ENCODE assay signal across 22 cellular contexts in the genomic region with DNA sequence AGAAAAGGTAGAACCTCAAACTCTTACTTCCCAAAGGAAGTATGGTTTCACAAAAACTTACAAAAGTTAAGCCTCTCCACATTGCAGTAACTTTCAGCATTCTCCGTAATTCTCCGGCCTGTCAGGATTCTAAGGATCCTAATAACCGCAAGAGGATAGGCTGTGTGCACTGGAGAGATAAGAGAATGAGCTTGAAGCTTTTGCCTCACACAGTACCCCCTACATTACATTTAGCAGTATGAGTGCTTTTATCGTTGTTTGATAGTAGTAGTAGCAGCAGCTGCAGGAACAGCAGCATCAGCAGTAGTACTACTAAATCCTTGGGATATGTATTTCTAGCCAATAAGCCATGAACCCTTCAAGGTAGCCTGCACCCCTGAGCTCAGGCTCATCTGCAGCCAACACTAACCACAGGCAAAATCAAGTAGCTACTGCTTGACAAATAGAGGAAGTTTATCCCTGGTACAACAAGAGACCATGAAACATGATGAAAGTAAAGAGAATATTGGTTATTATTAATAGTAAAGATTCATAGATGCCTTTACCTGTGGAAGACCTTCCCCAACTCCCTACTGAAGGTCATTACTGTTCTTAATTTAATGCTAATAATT.
"Had no signal": no experiment of that assay in that cellular context is flagged by ENCODE, and none has a peak within 500 bp of the region (broad histone marks: within the 10 kb centered on the region; RNA-seq: fewer than 3 reads in every experiment).

No MANE protein-coding gene starts in this region.

- H3K4me1 ChIP-seq: Peyer's patch, SJCRH30 had no signal

- DNase-seq: IMR-90, MV-4-11, NCI-H1092, NCI-H1105 treated with DMSO at 0.1 percent for 48 hours, NCI-H1417 treated with DMSO at 0.1 percent for 48 hours, NCI-H146, NCI-H1694 treated with DMSO at 0.1 percent for 48 hours, NCI-H1930, NCI-H2081, NCI-H2107, NCI-H2227 treated with DMSO at 0.1 percent for 48 hours, NCI-H524 treated with DMSO at 0.1 percent for 48 hours, NCI-H69, NCI-H774, PC-9, Peyer's patch, SHP77 treated with DMSO at 0.1 percent for 48 hours, SJCRH30 had no signal

- FAIRE-seq: HepG2 had no signal

- H3K4me2 ChIP-seq: KMS-11, PC-9 had no signal

- H3K4me3 ChIP-seq: PC-9, Peyer's patch, SJCRH30 had no signal

- H3K36me3 ChIP-seq: Peyer's patch, SJCRH30 had no signal

- ATAC-seq: HepG2, Right ventricle myocardium inferior, SK-N-SH treated with all-trans-retinoic acid at 6 μM for 48 hours had no signal

- H3K27me3 ChIP-seq: Peyer's patch, SJCRH30 had no signal

- H2AFZ ChIP-seq: PC-9 had no signal

- H3K9ac ChIP-seq: KMS-11 had no signal

- H3K9me3 ChIP-seq: SJCRH30 had no signal

- H3K27ac ChIP-seq: KMS-11, PC-9, Peyer's patch, SJCRH30 had no signal
